ENCODE assay signal across 10 cellular contexts in the genomic region with DNA sequence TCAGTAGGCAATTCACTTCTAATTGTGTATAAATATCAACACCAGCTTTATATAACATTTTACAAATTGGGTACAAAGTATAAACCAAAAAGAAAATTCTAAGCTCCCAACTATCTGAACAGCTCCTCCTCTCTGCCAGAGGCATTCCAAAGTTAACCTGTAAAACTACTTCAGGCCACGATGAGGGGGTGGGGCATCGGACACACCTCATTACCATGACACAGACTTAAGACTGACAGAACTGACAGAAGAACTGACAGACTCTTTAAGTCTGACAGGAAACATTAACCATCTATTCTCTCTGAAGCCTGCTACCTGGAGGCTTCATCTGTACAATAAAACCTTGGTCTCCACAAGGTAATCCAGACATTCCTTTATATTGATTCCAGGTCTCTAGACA. TPM values are rescaled to one million over a fixed set of nuclear protein-coding genes. Genes with fewer than 3 reads are reported as not detected.
A peak's percentile ranks its signal among the peaks of the same experiment; 100 is the strongest.
DNase-seq lines count a peak whose midpoint lies in the region; ATAC-seq and TF ChIP-seq lines count a peak whose summit lies in the region.
"Had no signal": no experiment of that assay in that cellular context is flagged by ENCODE, and none has a peak within 500 bp of the region (broad histone marks: within the 10 kb centered on the region; RNA-seq: fewer than 3 reads in every experiment).

No MANE protein-coding gene starts in this region.

- no peaks in the 10 kb centered on the region for H3K27me3 Mint-ChIP-seq in activated CD8-positive, alpha-beta memory T cell treated with anti-CD3 and anti-CD28 coated beads, Interleukin-2, amount 10 ng/mL, durations not matched to agents 7 days and 5 days
- no peaks in the 10 kb centered on the region for H3K27me3 Mint-ChIP-seq in activated T-helper 2 cell treated with anti-CD3 and anti-CD28 coated beads, Interferon-gamma antibody, Interleukin-2, Interleukin-4, amounts not matched to agents 10 μg/mL and 5 μg/mL and 100 μg/mL, durations not matched to agents 14 hours and 24 hours and 36 hours (ENCODE audit: low read depth)

- peak overlapping the region; percentile 4 for H3K4me3 ChIP-seq in suprapubic skin
- H3K4me3 ChIP-seq: prostate gland had no signal

- no peaks in the 10 kb centered on the region for H3K9me3 ChIP-seq in suprapubic skin
- H3K9me3 ChIP-seq: prostate gland had no signal

- no peaks in the 10 kb centered on the region for H3K27me3 ChIP-seq in suprapubic skin

- DNase-seq in activated CD8-positive, alpha-beta memory T cell treated with anti-CD3 and anti-CD28 coated beads, Interleukin-2, amount 10 ng/mL, durations not matched to agents 7 days and 5 days: no peak
- no peak for DNase-seq in activated CD8-positive, alpha-beta memory T cell treated with anti-CD3 and anti-CD28 coated beads, Interleukin-2, amount 50 U/mL, for 4 hours
- no peak for DNase-seq in activated T-helper 2 cell treated with anti-CD3 and anti-CD28 coated beads, Interferon-gamma antibody, Interleukin-2, Interleukin-4, amounts not matched to agents 10 μg/mL and 5 μg/mL and 100 μg/mL, durations not matched to agents 14 hours and 24 hours and 36 hours (ENCODE audit: low spot score)
- DNase-seq in kidney glomerular epithelial cell (lab: John Stamatoyannopoulos, UW): peak; percentile 20
- DNase-seq in suprapubic skin (ENCODE audit: low spot score in 2 of 2): no peak
- no peak for DNase-seq in NCI-H1436 (lab: John Stamatoyannopoulos, UW)
- DNase-seq in NCI-H2171 treated with DMSO at 0.1 percent for 48 hours (lab: John Stamatoyannopoulos, UW): no peak
- no peak for DNase-seq in posterior vena cava (ENCODE audit: low spot score)
- DNase-seq: NCI-H524 had no signal

- H3K27ac Mint-ChIP-seq in activated CD8-positive, alpha-beta memory T cell treated with anti-CD3 and anti-CD28 coated beads, Interleukin-2, amount 10 ng/mL, durations not matched to agents 7 days and 5 days: peak overlapping the region; percentile 92
- H3K27ac Mint-ChIP-seq in activated T-helper 2 cell treated with anti-CD3 and anti-CD28 coated beads, Interferon-gamma antibody, Interleukin-2, Interleukin-4, amounts not matched to agents 10 μg/mL and 5 μg/mL and 100 μg/mL, durations not matched to agents 14 hours and 24 hours and 36 hours: peak overlapping the region; percentile 95

- no peak for ATAC-seq in activated CD8-positive, alpha-beta memory T cell treated with anti-CD3 and anti-CD28 coated beads, Interleukin-2, amount 10 ng/mL, durations not matched to agents 7 days and 5 days

- peak overlapping the region; percentile 94 for H3K27ac ChIP-seq in suprapubic skin

- no peaks in the 10 kb centered on the region for H3K36me3 ChIP-seq in suprapubic skin
- H3K36me3 ChIP-seq: prostate gland had no signal

- no peaks in the 10 kb centered on the region for H3K9me3 Mint-ChIP-seq in activated CD8-positive, alpha-beta memory T cell treated with anti-CD3 and anti-CD28 coated beads, Interleukin-2, amount 10 ng/mL, durations not matched to agents 7 days and 5 days (ENCODE audit: low read depth)
- no peaks in the 10 kb centered on the region for H3K9me3 Mint-ChIP-seq in activated T-helper 2 cell treated with anti-CD3 and anti-CD28 coated beads, Interferon-gamma antibody, Interleukin-2, Interleukin-4, amounts not matched to agents 10 μg/mL and 5 μg/mL and 100 μg/mL, durations not matched to agents 14 hours and 24 hours and 36 hours

- no peak for TF ChIP-seq POLR2A in suprapubic skin (IDR thresholded peaks at IDR 0.05)

- no peak for TF ChIP-seq EP300 in suprapubic skin (IDR thresholded peaks at IDR 0.05)

- CTCF ChIA-PET in activated CD8-positive, alpha-beta memory T cell treated with anti-CD3 and anti-CD28 coated beads, Interleukin-2, amount 10 ng/mL, durations not matched to agents 7 days and 5 days (lab: Charles Lee): interaction anchor here (1.0 to 1.3 kb wide), 2 partner anchors 10 to 75 kb away, joined by 3 read pairs; no protein-coding TSS in a partner anchor

- H3K4me3 Mint-ChIP-seq in activated CD8-positive, alpha-beta memory T cell treated with anti-CD3 and anti-CD28 coated beads, Interleukin-2, amount 10 ng/mL, durations not matched to agents 7 days and 5 days: peak overlapping the region; percentile 23
- H3K4me3 Mint-ChIP-seq in activated T-helper 2 cell treated with anti-CD3 and anti-CD28 coated beads, Interferon-gamma antibody, Interleukin-2, Interleukin-4, amounts not matched to agents 10 μg/mL and 5 μg/mL and 100 μg/mL, durations not matched to agents 14 hours and 24 hours and 36 hours (ENCODE audit: low read depth): peak overlapping the region; percentile 23

- peaks cover 89% of the 10 kb centered on the region for H3K4me1 ChIP-seq in suprapubic skin
- H3K4me1 ChIP-seq: prostate gland had no signal

- H3K4me1 Mint-ChIP-seq in activated CD8-positive, alpha-beta memory T cell treated with anti-CD3 and anti-CD28 coated beads, Interleukin-2, amount 10 ng/mL, durations not matched to agents 7 days and 5 days: peaks cover 94% of the 10 kb centered on the region
- peaks cover 94% of the 10 kb centered on the region for H3K4me1 Mint-ChIP-seq in activated T-helper 2 cell treated with anti-CD3 and anti-CD28 coated beads, Interferon-gamma antibody, Interleukin-2, Interleukin-4, amounts not matched to agents 10 μg/mL and 5 μg/mL and 100 μg/mL, durations not matched to agents 14 hours and 24 hours and 36 hours (ENCODE audit: low read depth)

- WGBS in suprapubic skin: 24% methylated on average over 2 of the region's 2 CpGs

- intact Hi-C loops in activated T-helper 2 cell treated with anti-CD3 and anti-CD28 coated beads, Interferon-gamma antibody, Interleukin-2, Interleukin-4, amounts not matched to agents 10 μg/mL and 5 μg/mL and 100 μg/mL, durations not matched to agents 14 hours and 24 hours and 36 hours (cut with micrococcal nuclease): loop anchor here (5.0 kb wide), 1 partner anchor 160 kb away; no protein-coding TSS in a partner anchor
- intact Hi-C loops in posterior vena cava (cut with DNase I): no loop called here

- no peak for TF ChIP-seq CTCF in suprapubic skin (IDR thresholded peaks at IDR 0.05)

- H3K36me3 Mint-ChIP-seq in activated CD8-positive, alpha-beta memory T cell treated with anti-CD3 and anti-CD28 coated beads, Interleukin-2, amount 10 ng/mL, durations not matched to agents 7 days and 5 days: peaks cover 20% of the 10 kb centered on the region
- H3K36me3 Mint-ChIP-seq in activated T-helper 2 cell treated with anti-CD3 and anti-CD28 coated beads, Interferon-gamma antibody, Interleukin-2, Interleukin-4, amounts not matched to agents 10 μg/mL and 5 μg/mL and 100 μg/mL, durations not matched to agents 14 hours and 24 hours and 36 hours (ENCODE audit: low read depth): peaks cover 26% of the 10 kb centered on the region

RNA-seq across cellular contexts. Expression of a gene that starts 12.3 kb away (rescaled TPM):
- total RNA-seq in activated CD8-positive, alpha-beta memory T cell treated with anti-CD3 and anti-CD28 coated beads, Interleukin-2, amount 10 ng/mL, durations not matched to agents 7 days and 5 days: 10 to 100 TPM; 79.8 to 86.0 TPM
- total RNA-seq in activated T-helper 2 cell treated with anti-CD3 and anti-CD28 coated beads, Interferon-gamma antibody, Interleukin-2, Interleukin-4, amounts not matched to agents 10 μg/mL and 5 μg/mL and 100 μg/mL, durations not matched to agents 14 hours and 24 hours and 36 hours: 62.4 and 64.2 TPM in 2 replicates
- total RNA-seq in suprapubic skin: 10 to 100 TPM; 68.3 to 95.8 (median 82.6) TPM
- 100 to 1,000 TPM; 145 to 181 TPM for total RNA-seq in posterior vena cava

RNA-seq across cellular contexts. Expression of a gene that starts 39.4 kb away (rescaled TPM):
- total RNA-seq in activated CD8-positive, alpha-beta memory T cell treated with anti-CD3 and anti-CD28 coated beads, Interleukin-2, amount 10 ng/mL, durations not matched to agents 7 days and 5 days: 10 to 100 TPM; 10.7 to 15.6 TPM
- 13.6 and 14.9 TPM in 2 replicates for total RNA-seq in activated T-helper 2 cell treated with anti-CD3 and anti-CD28 coated beads, Interferon-gamma antibody, Interleukin-2, Interleukin-4, amounts not matched to agents 10 μg/mL and 5 μg/mL and 100 μg/mL, durations not matched to agents 14 hours and 24 hours and 36 hours
- total RNA-seq in suprapubic skin: 10 to 100 TPM in 2 of 4 donors, 1 to 10 TPM in 2; 7.2 to 33.5 (median 9.3) TPM
- 10 to 100 TPM; 21.7 to 29.9 TPM for total RNA-seq in posterior vena cava
